In genomic region chr15:75661779-75662140, GRCh38 we compare ENCODE assay signal across 2 cellular contexts.
TF ChIP-seq lines count a peak whose summit lies in the region.

No MANE protein-coding gene starts in this region.

TF ChIP-seq in SK-N-SH, 30 proteins besides CTCF, POLR2A, EP300 and RAD21 (continued from another document):
- TF ChIP-seq USF2 (IDR thresholded peaks at IDR 0.05; ENCODE audit: borderline replicate concordance, low read depth, low read length) (no peak), MXI1 (IDR thresholded peaks at IDR 0.05; ENCODE audit: low read depth, low read length) (no peak), TEAD4 (IDR thresholded peaks at IDR 0.05; ENCODE audit: borderline replicate concordance, insufficient read depth) (no peak), JUND (IDR thresholded peaks at IDR 0.05) (no peak), ZBTB33 (IDR thresholded peaks at IDR 0.05; ENCODE audit: borderline replicate concordance, low read depth) (no peak), NFIC (IDR thresholded peaks at IDR 0.05; ENCODE audit: borderline replicate concordance) (no peak), MEF2A (IDR thresholded peaks at IDR 0.05; ENCODE audit: borderline replicate concordance, low read depth) (no peak), NRF1 (IDR thresholded peaks at IDR 0.05; ENCODE audit: low read depth, low read length) (no peak), RCOR1 (IDR thresholded peaks at IDR 0.05; ENCODE audit: low read length) (no peak), EZH2phosphoT487 (IDR thresholded peaks at IDR 0.05; ENCODE audit: borderline replicate concordance, low read depth) (no peak), PBX3 (IDR thresholded peaks at IDR 0.05) (no peak), TCF12 (IDR thresholded peaks at IDR 0.05) (no peak), CHD2 (IDR thresholded peaks at IDR 0.05; ENCODE audit: low read length, partially characterized antibody) (no peak), POLR2AphosphoS5 (IDR thresholded peaks at IDR 0.05; ENCODE audit: low read depth, low read length) (no peak), FOXM1 (IDR thresholded peaks at IDR 0.05; ENCODE audit: low read depth) (no peak)

TF ChIP-seq in SK-N-SH treated with all-trans-retinoic acid at 6 μM for 48 hours, 23 proteins besides CTCF, POLR2A, EP300 and RAD21 (continued from another document):
- TF ChIP-seq TSHZ2 (CRISPR knock-in tag; IDR thresholded peaks at IDR 0.05) (no peak), ZNF565 (CRISPR knock-in tag; conservative IDR thresholded peaks at IDR 0.05; ENCODE audit: low read depth) (no peak), PPARA (CRISPR knock-in tag; IDR thresholded peaks at IDR 0.05; ENCODE audit: borderline replicate concordance) (no peak), ISL1 (CRISPR knock-in tag; IDR thresholded peaks at IDR 0.05) (no peak), CSRNP3 (CRISPR knock-in tag; IDR thresholded peaks at IDR 0.05) (no peak), ZNF8 (CRISPR knock-in tag; IDR thresholded peaks at IDR 0.05) (no peak), ZNF70 (CRISPR knock-in tag; IDR thresholded peaks at IDR 0.05) (no peak), TCF4 (CRISPR knock-in tag; IDR thresholded peaks at IDR 0.05; ENCODE audit: borderline replicate concordance) (no peak), ARNTL (CRISPR knock-in tag; IDR thresholded peaks at IDR 0.05; ENCODE audit: borderline replicate concordance, low read depth) (no peak), PATZ1 (CRISPR knock-in tag; IDR thresholded peaks at IDR 0.05; ENCODE audit: borderline replicate concordance) (no peak), SNAI2 (CRISPR knock-in tag; IDR thresholded peaks at IDR 0.05) (no peak), TOX (CRISPR knock-in tag; IDR thresholded peaks at IDR 0.05; ENCODE audit: borderline replicate concordance) (no peak), BACH2 (CRISPR knock-in tag; IDR thresholded peaks at IDR 0.05; ENCODE audit: borderline replicate concordance) (no peak), CSDC2 (CRISPR knock-in tag; IDR thresholded peaks at IDR 0.05) (no peak), OSR1 (CRISPR knock-in tag; IDR thresholded peaks at IDR 0.05) (no peak), POU6F1 (CRISPR knock-in tag; IDR thresholded peaks at IDR 0.05; ENCODE audit: borderline replicate concordance, low read depth) (no peak)
